1 cellular context compared by ENCODE assay signal in genomic region chr17:82297804-82298537, GRCh38.
TF ChIP-seq lines count a peak whose summit lies in the region.

No MANE protein-coding gene starts in this region.

TF ChIP-seq in K562, 482 proteins besides CTCF, POLR2A, EP300 and RAD21 (continued from another document and continues in another):
- no peak for TF ChIP-seq AFF1 (IDR thresholded peaks at IDR 0.05; ENCODE audit: low read depth in 1 of 2, partially characterized antibody in 2 of 2)
- TF ChIP-seq NR2C2 (CRISPR knock-in tag; IDR thresholded peaks at IDR 0.05) = no peak; the same call in 1 of the 2 replicates
- peak; percentile 73 for TF ChIP-seq NR2C2 (tag; IDR thresholded peaks at IDR 0.05)
- TF ChIP-seq ELK1 (CRISPR knock-in tag; IDR thresholded peaks at IDR 0.05) = no peak
- no peak for TF ChIP-seq ZNF253 (CRISPR knock-in tag; conservative IDR thresholded peaks at IDR 0.05)
- TF ChIP-seq FOXK1 (CRISPR knock-in tag; IDR thresholded peaks at IDR 0.05; ENCODE audit: borderline replicate concordance) = no peak
- TF ChIP-seq MAX (CRISPR knock-in tag; IDR thresholded peaks at IDR 0.05) = peak; percentile 88
- TF ChIP-seq MLLT1 (IDR thresholded peaks at IDR 0.05) = 0 out of 4 replicates have a peak, but pooled peaks of 1 of the 2 experiments have one; percentile 28
- no peak for TF ChIP-seq E4F1 (CRISPR knock-in tag; IDR thresholded peaks at IDR 0.05; ENCODE audit: borderline replicate concordance)
- no peak for TF ChIP-seq HCFC1 (IDR thresholded peaks at IDR 0.05; ENCODE audit: low read depth, low read length)
- no peak for TF ChIP-seq KDM2B (CRISPR knock-in tag; IDR thresholded peaks at IDR 0.05)
- no peak for TF ChIP-seq HOMEZ (CRISPR knock-in tag; IDR thresholded peaks at IDR 0.05)
- no peak for TF ChIP-seq TFAM (CRISPR knock-in tag; conservative IDR thresholded peaks at IDR 0.05)
- no peak for TF ChIP-seq THRA (IDR thresholded peaks at IDR 0.05)
- TF ChIP-seq BRF2 (IDR thresholded peaks at IDR 0.05; ENCODE audit: borderline replicate concordance, insufficient read depth, insufficient read length) = no peak
- TF ChIP-seq NFE2L1 (tag; IDR thresholded peaks at IDR 0.05; ENCODE audit: borderline replicate concordance, low read depth) = no peak
- no peak; the same call in 1 of the 2 replicates for TF ChIP-seq ZNF407 (IDR thresholded peaks at IDR 0.05; ENCODE audit: low read depth)
- TF ChIP-seq CAMTA2 (CRISPR knock-in tag; conservative IDR thresholded peaks at IDR 0.05) = no peak
- no peak for TF ChIP-seq TCF15 (CRISPR knock-in tag; IDR thresholded peaks at IDR 0.05)
- peak in 1 of 2 experiments; percentile 82; a peak in 2 of 4 replicates for TF ChIP-seq ZNF639 (CRISPR knock-in tag; conservative IDR thresholded peaks at IDR 0.05 in 1 of 2, IDR thresholded peaks at IDR 0.05 in 1 of 2)
- TF ChIP-seq TAF1 (IDR thresholded peaks at IDR 0.05; ENCODE audit: control insufficient read depth, extremely low read depth, insufficient read depth, low read length, severe bottlenecking) = no peak
- peak; percentile 70; the same call in 1 of the 2 replicates for TF ChIP-seq TARDBP (IDR thresholded peaks at IDR 0.05)
- no peak for TF ChIP-seq PKNOX1 (IDR thresholded peaks at IDR 0.05)
- TF ChIP-seq CBX3 (IDR thresholded peaks at IDR 0.05; ENCODE audit: borderline replicate concordance in 1 of 2, low read length in 2 of 2) = no peak; a peak in 1 of 3 replicates
- no peak for TF ChIP-seq ARHGAP35 (IDR thresholded peaks at IDR 0.05; ENCODE audit: partially characterized antibody)
